ENCODE assay signal across 8 cellular contexts in genomic region chr16:69328854-69329316, GRCh38. TPM values are rescaled to one million over a fixed set of nuclear protein-coding genes. Genes with fewer than 3 reads are reported as not detected.
A peak's percentile ranks its signal among the peaks of the same experiment; 100 is the strongest.
DNase-seq lines count a peak whose midpoint lies in the region; ATAC-seq lines count a peak whose summit lies in the region.

No MANE protein-coding gene starts in this region.

- DNase-seq in Ammon's horn (ENCODE audit: low spot score) (peak; percentile 42), HT-29 (ENCODE audit: low spot score) (peak; percentile 48), memory B cell (ENCODE audit: low spot score in 2 of 2) (no peak), NCI-H69 (lab: John Stamatoyannopoulos, UW) (no peak), cortex of kidney (lab: John Stamatoyannopoulos, UW) (no peak), NCI-H345 treated with DMSO at 0.1 percent for 48 hours (lab: John Stamatoyannopoulos, UW; ENCODE audit: unreplicated experiment) (no peak)
- DNase-seq in activated naive CD8-positive, alpha-beta T cell treated with anti-CD3 and anti-CD28 coated beads for 36 hours, result no peak

- H3K27ac Mint-ChIP-seq in activated naive CD8-positive, alpha-beta T cell treated with anti-CD3 and anti-CD28 coated beads for 36 hours, result peak overlapping the region; percentile 79
- H3K27ac Mint-ChIP-seq in memory B cell, result no peak overlapping the region

- no peaks in the 10 kb centered on the region for H3K27me3 Mint-ChIP-seq in activated naive CD8-positive, alpha-beta T cell treated with anti-CD3 and anti-CD28 coated beads for 36 hours
- H3K27me3 Mint-ChIP-seq in memory B cell, result no peaks in the 10 kb centered on the region

- peaks cover 44% of the 10 kb centered on the region for H3K4me1 Mint-ChIP-seq in activated naive CD8-positive, alpha-beta T cell treated with anti-CD3 and anti-CD28 coated beads for 36 hours
- H3K4me1 Mint-ChIP-seq in memory B cell, result peaks cover 12% of the 10 kb centered on the region

- ATAC-seq in memory B cell (ENCODE audit: low read depth), result no peak
- no peak for ATAC-seq in HG02938 (IDR thresholded peaks at IDR 0.05; ENCODE audit: unreplicated experiment)

- peak overlapping the region; percentile 88 for H3K4me3 Mint-ChIP-seq in activated naive CD8-positive, alpha-beta T cell treated with anti-CD3 and anti-CD28 coated beads for 36 hours
- H3K4me3 Mint-ChIP-seq in memory B cell, result peak overlapping the region; percentile 84

- peaks cover 46% of the 10 kb centered on the region for H3K36me3 Mint-ChIP-seq in activated naive CD8-positive, alpha-beta T cell treated with anti-CD3 and anti-CD28 coated beads for 36 hours
- peaks cover 1% of the 10 kb centered on the region for H3K36me3 Mint-ChIP-seq in memory B cell

- no peaks in the 10 kb centered on the region for H3K9me3 Mint-ChIP-seq in activated naive CD8-positive, alpha-beta T cell treated with anti-CD3 and anti-CD28 coated beads for 36 hours
- no peaks in the 10 kb centered on the region for H3K9me3 Mint-ChIP-seq in memory B cell

RNA-seq across cellular contexts. Expression of gene PDF, which starts 1.5 kb away (rescaled TPM):
- 80.9 and 81.5 TPM in 2 replicates for total RNA-seq in HT-29 (2014; rRNA removed; shearing (Covaris generic))
- total RNA-seq in activated naive CD8-positive, alpha-beta T cell treated with anti-CD3 and anti-CD28 coated beads for 36 hours, result 10 to 100 TPM; 33.0 to 36.4 TPM

RNA-seq across cellular contexts. Expression of gene COG8, which starts 10.5 kb away (rescaled TPM):
- 50.4 and 55.8 TPM in 2 replicates for total RNA-seq in HT-29 (2014; rRNA removed; shearing (Covaris generic))
- 10 to 100 TPM; 30.2 to 31.8 TPM for total RNA-seq in activated naive CD8-positive, alpha-beta T cell treated with anti-CD3 and anti-CD28 coated beads for 36 hours

RNA-seq across cellular contexts. Expression of gene NIP7, which starts 10.7 kb away (rescaled TPM):
- total RNA-seq in HT-29 (2014; rRNA removed; shearing (Covaris generic)), result 20.1 and 24.5 TPM in 2 replicates
- total RNA-seq in activated naive CD8-positive, alpha-beta T cell treated with anti-CD3 and anti-CD28 coated beads for 36 hours, result 10 to 100 TPM; 70.1 to 73.2 TPM

RNA-seq across cellular contexts. Expression of gene VPS4A, which starts 17.7 kb away (rescaled TPM):
- 24.5 and 33.3 TPM in 2 replicates for total RNA-seq in HT-29 (2014; rRNA removed; shearing (Covaris generic))
- 10 to 100 TPM; 27.0 to 28.6 TPM for total RNA-seq in activated naive CD8-positive, alpha-beta T cell treated with anti-CD3 and anti-CD28 coated beads for 36 hours

RNA-seq across cellular contexts. Expression of gene TMED6, which starts 22.7 kb away (rescaled TPM):
- total RNA-seq in HT-29 (2014; rRNA removed; shearing (Covaris generic)), result 0.10 TPM in 1 of 2 replicates, not detected in the other
- 1 to 10 TPM in 1 of 2 experiments, under 1 TPM in 1; 0.70 to 1.2 TPM for total RNA-seq in activated naive CD8-positive, alpha-beta T cell treated with anti-CD3 and anti-CD28 coated beads for 36 hours

Comparison
In these comparisons a context has a peak if more than half of its experiments do, and no peak if none do; other contexts are left out.
1. DNase-seq: peak in Ammon's horn (single experiment) and HT-29 (single experiment); none in activated naive CD8-positive, alpha-beta T cell treated with anti-CD3 and anti-CD28 coated beads for 36 hours (single experiment), memory B cell (0 of 2), NCI-H69 (single experiment), cortex of kidney (single experiment) and NCI-H345 treated with DMSO at 0.1 percent for 48 hours (single experiment).